In genomic region chr6:17269840-17270239, GRCh38 we compare ENCODE assay signal across 25 cellular contexts. TPM values are rescaled to one million over a fixed set of nuclear protein-coding genes. Genes with fewer than 3 reads are reported as not detected.
DNase-seq lines count a peak whose midpoint lies in the region; ATAC-seq, FAIRE-seq and TF ChIP-seq lines count a peak whose summit lies in the region.
"Had no signal": no experiment of that assay in that cellular context is flagged by ENCODE, and none has a peak within 500 bp of the region (broad histone marks: within the 10 kb centered on the region; RNA-seq: fewer than 3 reads in every experiment).

No MANE protein-coding gene starts in this region.

- H3K36me3 Mint-ChIP-seq in activated T-helper 1 cell treated with anti-CD3 and anti-CD28 coated beads, Interleukin-12 subunit alpha, Interleukin-12 subunit beta, Interleukin-2, Interleukin-4 antibody, amounts not matched to agents 30 ng/mL and 10 ng/mL and 1 ng/mL, durations not matched to agents 14 hours and 24 hours and 36 hours (ENCODE audit: low read depth): no peaks in the 10 kb centered on the region
- H3K36me3 Mint-ChIP-seq: naive thymus-derived CD4-positive, alpha-beta T cell; stimulated activated effector memory CD8-positive, alpha-beta T cell treated with anti-CD3 and anti-CD28 coated beads, Interleukin-12 subunit alpha, Interleukin-12 subunit beta, amount 100 ng/mL, for 72 hours; type B pancreatic cell; WTC11 had no signal

- DNase-seq in heart left ventricle (no peak), cardiac septum (ENCODE audit: low spot score) (no peak), bronchial epithelial cell (ENCODE audit: low read depth) (peak; percentile 8), iris pigment epithelial cell (ENCODE audit: low read depth) (peak; percentile 22), left colon (no peak), NCI-H1436 (lab: John Stamatoyannopoulos, UW) (no peak)
- DNase-seq in activated CD4-positive, alpha-beta T cell treated with anti-CD3 and anti-CD28 coated beads for 1 hour: no peak
- DNase-seq in activated T-helper 1 cell treated with anti-CD3 and anti-CD28 coated beads, Interleukin-12 subunit alpha, Interleukin-12 subunit beta, Interleukin-2, Interleukin-4 antibody, amounts not matched to agents 30 ng/mL and 10 ng/mL and 1 ng/mL, durations not matched to agents 14 hours and 24 hours and 36 hours (ENCODE audit: low spot score): no peak
- DNase-seq: 8988T; activated CD8-positive, alpha-beta T cell treated with anti-CD3 and anti-CD28 coated beads for 36 hours; CD4-positive, alpha-beta T cell; cerebellar nuclear complex; DMS53; foreskin melanocyte; lower lobe of right lung; naive thymus-derived CD4-positive, alpha-beta T cell; NCI-H446 treated with DMSO at 0.1 percent for 48 hours; posterior cingulate gyrus had no signal

- peaks cover 0 to 20% (median 0%) of the 10 kb centered on the region in 12 donors for H3K4me1 ChIP-seq in heart left ventricle
- H3K4me1 ChIP-seq: HAP-1, lower lobe of right lung had no signal

- H3K9me3 ChIP-seq in heart left ventricle: no peaks in the 10 kb centered on the region
- H3K9me3 ChIP-seq: HAP-1, lower lobe of right lung had no signal

- H3K27me3 ChIP-seq in heart left ventricle: no peaks in the 10 kb centered on the region
- H3K27me3 ChIP-seq in bronchial epithelial cell (ENCODE audit: control insufficient read depth, insufficient read depth, low read length): no peaks in the 10 kb centered on the region

- H3K27me3 Mint-ChIP-seq in activated T-helper 1 cell treated with anti-CD3 and anti-CD28 coated beads, Interleukin-12 subunit alpha, Interleukin-12 subunit beta, Interleukin-2, Interleukin-4 antibody, amounts not matched to agents 30 ng/mL and 10 ng/mL and 1 ng/mL, durations not matched to agents 14 hours and 24 hours and 36 hours (ENCODE audit: insufficient read depth): peaks cover 1% of the 10 kb centered on the region
- H3K27me3 Mint-ChIP-seq: type B pancreatic cell had no signal

- H3K27ac ChIP-seq in heart left ventricle: peak overlapping the region in 11 of 12 donors; percentile 4 to 78 (median 55)
- H3K27ac ChIP-seq: lower lobe of right lung had no signal

- ATAC-seq in heart left ventricle: peak; percentile 30 to 79 (median 63)
- ATAC-seq in left colon: no peak
- ATAC-seq: activated CD8-positive, alpha-beta T cell treated with anti-CD3 and anti-CD28 coated beads for 36 hours; lower lobe of right lung; naive thymus-derived CD4-positive, alpha-beta T cell; stimulated activated effector memory CD8-positive, alpha-beta T cell treated with anti-CD3 and anti-CD28 coated beads, Interleukin-12 subunit alpha, Interleukin-12 subunit beta, amount 100 ng/mL, for 72 hours; WTC11 had no signal

- H3K9me3 Mint-ChIP-seq in activated T-helper 1 cell treated with anti-CD3 and anti-CD28 coated beads, Interleukin-12 subunit alpha, Interleukin-12 subunit beta, Interleukin-2, Interleukin-4 antibody, amounts not matched to agents 30 ng/mL and 10 ng/mL and 1 ng/mL, durations not matched to agents 14 hours and 24 hours and 36 hours: no peaks in the 10 kb centered on the region
- H3K9me3 Mint-ChIP-seq: activated CD8-positive, alpha-beta T cell treated with anti-CD3 and anti-CD28 coated beads for 36 hours; stimulated activated effector memory CD8-positive, alpha-beta T cell treated with anti-CD3 and anti-CD28 coated beads, Interleukin-12 subunit alpha, Interleukin-12 subunit beta, amount 100 ng/mL, for 72 hours; T-helper 1 cell treated with Interleukin-12 subunit alpha and Interleukin-12 subunit beta and Interleukin-4 antibody, amounts not matched to agents 30 μg/mL and 1 μg/mL, for 36 hours; type B pancreatic cell had no signal

- no peaks in the 10 kb centered on the region for H3K36me3 ChIP-seq in heart left ventricle
- H3K36me3 ChIP-seq in bronchial epithelial cell (ENCODE audit: control insufficient read depth, insufficient read depth, low read length): no peaks in the 10 kb centered on the region
- H3K36me3 ChIP-seq: HAP-1, lower lobe of right lung had no signal

- 43 to 52% (median 45%) methylated on average over 3 of the region's 3 CpGs for WGBS in heart left ventricle, 4 donors

- intact Hi-C loops in heart left ventricle (cut with DNase I): loop anchor here in 2 of 10 donors (10.0 kb wide), 1 partner anchor 55 kb away; no protein-coding TSS in a partner anchor
- intact Hi-C loops in cardiac septum (cut with DNase I): loop anchor here (5.0 kb wide), 1 partner anchor 103 kb away; no protein-coding TSS in a partner anchor
- intact Hi-C loops in left colon (cut with DNase I, micrococcal nuclease): no loop called here
- intact Hi-C loops in activated T-helper 1 cell treated with anti-CD3 and anti-CD28 coated beads, Interleukin-12 subunit alpha, Interleukin-12 subunit beta, Interleukin-2, Interleukin-4 antibody, amounts not matched to agents 30 ng/mL and 10 ng/mL and 1 ng/mL, durations not matched to agents 14 hours and 24 hours and 36 hours (cut with micrococcal nuclease): no loop called here

- TF ChIP-seq CTCF in heart left ventricle (IDR thresholded peaks at IDR 0.05): no peak
- no peak for TF ChIP-seq CTCF in bronchial epithelial cell (IDR thresholded peaks at IDR 0.05; ENCODE audit: insufficient read depth, low read length, severe bottlenecking)

- H3K4me1 Mint-ChIP-seq in activated T-helper 1 cell treated with anti-CD3 and anti-CD28 coated beads, Interleukin-12 subunit alpha, Interleukin-12 subunit beta, Interleukin-2, Interleukin-4 antibody, amounts not matched to agents 30 ng/mL and 10 ng/mL and 1 ng/mL, durations not matched to agents 14 hours and 24 hours and 36 hours (ENCODE audit: low read depth): no peaks in the 10 kb centered on the region
- H3K4me1 Mint-ChIP-seq: naive thymus-derived CD4-positive, alpha-beta T cell; stimulated activated effector memory CD8-positive, alpha-beta T cell treated with anti-CD3 and anti-CD28 coated beads, Interleukin-12 subunit alpha, Interleukin-12 subunit beta, amount 100 ng/mL, for 72 hours; WTC11 had no signal

- no peak for FAIRE-seq in bronchial epithelial cell (lab: Jason Lieb, UNC)
- FAIRE-seq: GM18507, HTR-8/SVneo had no signal

- H3K27ac Mint-ChIP-seq in activated T-helper 1 cell treated with anti-CD3 and anti-CD28 coated beads, Interleukin-12 subunit alpha, Interleukin-12 subunit beta, Interleukin-2, Interleukin-4 antibody, amounts not matched to agents 30 ng/mL and 10 ng/mL and 1 ng/mL, durations not matched to agents 14 hours and 24 hours and 36 hours: no peak overlapping the region
- H3K27ac Mint-ChIP-seq: activated CD8-positive, alpha-beta T cell treated with anti-CD3 and anti-CD28 coated beads for 36 hours; CD4-positive, alpha-beta T cell; naive thymus-derived CD4-positive, alpha-beta T cell; stimulated activated effector memory CD8-positive, alpha-beta T cell treated with anti-CD3 and anti-CD28 coated beads, Interleukin-12 subunit alpha, Interleukin-12 subunit beta, amount 100 ng/mL, for 72 hours; T-helper 1 cell treated with Interleukin-12 subunit alpha and Interleukin-12 subunit beta and Interleukin-4 antibody, amounts not matched to agents 30 μg/mL and 1 μg/mL, for 36 hours; type B pancreatic cell; WTC11 had no signal

- TF ChIP-seq POLR2A in heart left ventricle (IDR thresholded peaks at IDR 0.05): no peak

- H3K4me3 ChIP-seq in heart left ventricle: no peak overlapping the region
- H3K4me3 ChIP-seq in bronchial epithelial cell (ENCODE audit: low read depth, low read length): no peak overlapping the region
- H3K4me3 ChIP-seq: HAP-1, lower lobe of right lung had no signal

- no peak overlapping the region for H3K4me3 Mint-ChIP-seq in activated T-helper 1 cell treated with anti-CD3 and anti-CD28 coated beads, Interleukin-12 subunit alpha, Interleukin-12 subunit beta, Interleukin-2, Interleukin-4 antibody, amounts not matched to agents 30 ng/mL and 10 ng/mL and 1 ng/mL, durations not matched to agents 14 hours and 24 hours and 36 hours
- H3K4me3 Mint-ChIP-seq: activated CD8-positive, alpha-beta T cell treated with anti-CD3 and anti-CD28 coated beads for 36 hours; CD4-positive, alpha-beta T cell; naive thymus-derived CD4-positive, alpha-beta T cell; stimulated activated effector memory CD8-positive, alpha-beta T cell treated with anti-CD3 and anti-CD28 coated beads, Interleukin-12 subunit alpha, Interleukin-12 subunit beta, amount 100 ng/mL, for 72 hours; T-helper 1 cell treated with Interleukin-12 subunit alpha and Interleukin-12 subunit beta and Interleukin-4 antibody, amounts not matched to agents 30 μg/mL and 1 μg/mL, for 36 hours; type B pancreatic cell; WTC11 had no signal

RNA-seq across cellular contexts. Expression of gene RBM24, which starts 11.3 kb away (rescaled TPM):
- total RNA-seq in heart left ventricle (100 to 1,000 TPM; 107 to 263 (median 166) TPM), cardiac septum (221 TPM), bronchial epithelial cell (0.13 and 0.26 TPM in 2 replicates), left colon (1 to 10 TPM; 3.2 to 8.8 TPM)
- polyA plus RNA-seq in heart left ventricle: 100 to 1,000 TPM; 119 to 127 TPM
- not detected in 2 replicates for total RNA-seq in activated T-helper 1 cell treated with anti-CD3 and anti-CD28 coated beads, Interleukin-12 subunit alpha, Interleukin-12 subunit beta, Interleukin-2, Interleukin-4 antibody, amounts not matched to agents 30 ng/mL and 10 ng/mL and 1 ng/mL, durations not matched to agents 14 hours and 24 hours and 36 hours
- total RNA-seq: activated CD8-positive, alpha-beta T cell treated with anti-CD3 and anti-CD28 coated beads for 36 hours; naive thymus-derived CD4-positive, alpha-beta T cell had no signal
- polyA plus RNA-seq: naive thymus-derived CD4-positive, alpha-beta T cell had no signal

Comparison
In these comparisons a context has a peak if more than half of its experiments do, and no peak if none do; other contexts are left out.
1. DNase-seq: peak in bronchial epithelial cell (single experiment) and iris pigment epithelial cell (single experiment); none in heart left ventricle (0 of 5), cardiac septum (single experiment), left colon (0 of 2), activated CD4-positive, alpha-beta T cell treated with anti-CD3 and anti-CD28 coated beads for 1 hour (single experiment), NCI-H1436 (single experiment) and activated T-helper 1 cell treated with anti-CD3 and anti-CD28 coated beads, Interleukin-12 subunit alpha, Interleukin-12 subunit beta, Interleukin-2, Interleukin-4 antibody, amounts not matched to agents 30 ng/mL and 10 ng/mL and 1 ng/mL, durations not matched to agents 14 hours and 24 hours and 36 hours (single experiment).
2. RNA of gene RBM24, which starts 11.3 kb away (total RNA-seq): 221 TPM in cardiac septum (single experiment) and 107 to 263 TPM in heart left ventricle; 3.2 to 8.8 TPM in left colon, 0.13 to 0.26 TPM in bronchial epithelial cell and not detected in activated T-helper 1 cell treated with anti-CD3 and anti-CD28 coated beads, Interleukin-12 subunit alpha, Interleukin-12 subunit beta, Interleukin-2, Interleukin-4 antibody, amounts not matched to agents 30 ng/mL and 10 ng/mL and 1 ng/mL, durations not matched to agents 14 hours and 24 hours and 36 hours; every median in the first group is over 10 times any median in the second.